In genomic region chr16:48311242-48311641, GRCh38 we compare ENCODE assay signal across 19 cellular contexts.
DNase-seq lines count a peak whose midpoint lies in the region; ATAC-seq, FAIRE-seq and TF ChIP-seq lines count a peak whose summit lies in the region.
"Had no signal": no experiment of that assay in that cellular context is flagged by ENCODE, and none has a peak within 500 bp of the region (broad histone marks: within the 10 kb centered on the region; RNA-seq: fewer than 3 reads in every experiment).

No MANE protein-coding gene starts in this region.

- ATAC-seq in T-helper 17 cell (no peak), omental fat pad (ENCODE audit: low FRiP score) (no peak)
- ATAC-seq: CD8-positive, alpha-beta T cell had no signal

- H3K27ac Mint-ChIP-seq in T-helper 17 cell, result peak overlapping the region; percentile 1
- H3K27ac Mint-ChIP-seq: CD4-positive, CD25-positive, alpha-beta regulatory T cell; CD8-positive, alpha-beta T cell had no signal

- H3K27me3 Mint-ChIP-seq in T-helper 17 cell, result no peaks in the 10 kb centered on the region
- H3K27me3 Mint-ChIP-seq: CD4-positive, CD25-positive, alpha-beta regulatory T cell had no signal

- DNase-seq in T-helper 17 cell (no peak), omental fat pad (ENCODE audit: low spot score) (no peak), NAMALWA (ENCODE audit: low spot score) (no peak), NCI-H187 (lab: John Stamatoyannopoulos, UW) (no peak)
- DNase-seq: CD8-positive, alpha-beta T cell; DMS 273 treated with DMSO at 0.1 percent for 48 hours; DMS79; EL; GF-D8; H7; HCEC 1CT had no signal

- TF ChIP-seq CTCF in HEK293 (tag by site-specific recombination; IDR thresholded peaks at IDR 0.05), result no peak
- no peak for TF ChIP-seq CTCF in omental fat pad (IDR thresholded peaks at IDR 0.05)

- H3K27ac ChIP-seq in HEK293 (ENCODE audit: extremely low read depth, low read depth, low read length), result no peak overlapping the region
- H3K27ac ChIP-seq: C4-2B had no signal

- H3K4me1 ChIP-seq in HEK293 (ENCODE audit: control insufficient read depth, insufficient read depth, low read length), result no peaks in the 10 kb centered on the region

- no peaks in the 10 kb centered on the region for H3K9me3 ChIP-seq in HEK293 (ENCODE audit: control insufficient read depth, insufficient read depth, low read depth, low read length)
- peaks cover 14% of the 10 kb centered on the region for H3K9me3 ChIP-seq in T-helper 17 cell (ENCODE audit: control insufficient read depth, low read length, poor library complexity, severe bottlenecking)

- H3K4me3 ChIP-seq in HEK293 (ENCODE audit: low read depth, low read length), result no peak overlapping the region

- H3K36me3 ChIP-seq in HEK293 (ENCODE audit: control insufficient read depth in 2 of 2, insufficient read depth in 1 of 2, low read length in 2 of 2), result peaks cover 10 to 36% of the 10 kb centered on the region in 2 experiments

- H3K36me3 Mint-ChIP-seq in T-helper 17 cell (ENCODE audit: low read depth), result peaks cover 10% of the 10 kb centered on the region

- CTCF ChIA-PET in HEK293 (lab: Yijun Ruan, JAX), result no interaction called here

- no peak overlapping the region for H3K4me3 Mint-ChIP-seq in T-helper 17 cell
- H3K4me3 Mint-ChIP-seq: CD4-positive, CD25-positive, alpha-beta regulatory T cell; CD8-positive, alpha-beta T cell had no signal

- FAIRE-seq in G401.6 (lab: Jason Lieb, UNC), result peak; percentile 37
- peak; percentile 13 for FAIRE-seq in islet of Langerhans (lab: Jason Lieb, UNC)
- FAIRE-seq: D721Med, GM12892, H1 had no signal

- POLR2A ChIA-PET in HEK293 (lab: Yijun Ruan, JAX), result no interaction called here

- no peaks in the 10 kb centered on the region for H3K4me1 Mint-ChIP-seq in T-helper 17 cell

TF ChIP-seq in HEK293, 187 proteins besides CTCF, POLR2A, EP300 and RAD21:
- TF ChIP-seq ZNF677 (tag by site-specific recombination; IDR thresholded peaks at IDR 0.05), result no peak
- peak; percentile 67 for TF ChIP-seq SETDB1 (IDR thresholded peaks at IDR 0.05; ENCODE audit: insufficient read length, low read length)
